20 cellular contexts compared by ENCODE assay signal in genomic region chrX:140697618-140698017, GRCh38. TPM values are rescaled to one million over a fixed set of nuclear protein-coding genes. Genes with fewer than 3 reads are reported as not detected.
DNase-seq lines count a peak whose midpoint lies in the region; ATAC-seq, FAIRE-seq and TF ChIP-seq lines count a peak whose summit lies in the region.
"Had no signal": no experiment of that assay in that cellular context is flagged by ENCODE, and none has a peak within 500 bp of the region (broad histone marks: within the 10 kb centered on the region; RNA-seq: fewer than 3 reads in every experiment).

No MANE protein-coding gene starts in this region.

- H3K27me3 Mint-ChIP-seq in natural killer cell treated with Interleukin-12 subunit alpha and Interleukin-12 subunit beta and Interleukin-15 and Interleukin-18, amount 100 ng/mL, for 72 hours: no peaks in the 10 kb centered on the region
- H3K27me3 Mint-ChIP-seq: activated naive CD8-positive, alpha-beta T cell treated with anti-CD3 and anti-CD28 coated beads for 36 hours had no signal

- no peak overlapping the region for H3K4ac ChIP-seq in mesendoderm (ENCODE audit: low read depth, low read length)

- peak; percentile 11 for FAIRE-seq in H54 (lab: Jason Lieb, UNC)
- FAIRE-seq: urothelium cell line had no signal

- H2AK5ac ChIP-seq in mesendoderm (ENCODE audit: low read length): no peak overlapping the region

- H3K4me3 Mint-ChIP-seq in natural killer cell treated with Interleukin-12 subunit alpha and Interleukin-12 subunit beta and Interleukin-15 and Interleukin-18, amount 100 ng/mL, for 72 hours: no peak overlapping the region
- H3K4me3 Mint-ChIP-seq: activated naive CD8-positive, alpha-beta T cell treated with anti-CD3 and anti-CD28 coated beads for 36 hours; activated T-cell treated with anti-CD3 and anti-CD28 coated beads, Interleukin-2, amount 50 U/mL, for 24 hours had no signal

- no peak overlapping the region for H3K27ac Mint-ChIP-seq in natural killer cell treated with Interleukin-12 subunit alpha and Interleukin-12 subunit beta and Interleukin-15 and Interleukin-18, amount 100 ng/mL, for 72 hours
- H3K27ac Mint-ChIP-seq: activated naive CD8-positive, alpha-beta T cell treated with anti-CD3 and anti-CD28 coated beads for 36 hours; activated T-cell treated with anti-CD3 and anti-CD28 coated beads, Interleukin-2, amount 50 U/mL, for 24 hours had no signal

- TF ChIP-seq POLR2A in H54 (IDR thresholded peaks at IDR 0.05; ENCODE audit: low read depth, low read length): no peak

- H3K79me2 ChIP-seq in mesendoderm (ENCODE audit: control insufficient read depth, insufficient read depth, low read length): no peaks in the 10 kb centered on the region

- H2BK15ac ChIP-seq in mesendoderm (replicated peaks; ENCODE audit: low read depth): no peak overlapping the region

- no peaks in the 10 kb centered on the region for H3K4me1 Mint-ChIP-seq in natural killer cell treated with Interleukin-12 subunit alpha and Interleukin-12 subunit beta and Interleukin-15 and Interleukin-18, amount 100 ng/mL, for 72 hours (ENCODE audit: low read depth in 2 of 2)
- H3K4me1 Mint-ChIP-seq: activated naive CD8-positive, alpha-beta T cell treated with anti-CD3 and anti-CD28 coated beads for 36 hours had no signal

- DNase-seq in AG09319 (ENCODE audit: extremely low read depth, low read depth) (no peak), H54 (ENCODE audit: insufficient read length, low spot score) (no peak), SK-MEL-5 (ENCODE audit: low read depth, low spot score) (peak; percentile 30), mesendoderm (peak; percentile 13)
- no peak for DNase-seq in natural killer cell treated with Interleukin-12 subunit alpha and Interleukin-12 subunit beta and Interleukin-15 and Interleukin-18, amount 100 ng/mL, for 72 hours (ENCODE audit: low spot score)
- DNase-seq in activated effector memory CD4-positive, alpha-beta T cell treated with Interleukin-2 at 50 U/mL for 16 hours: no peak
- DNase-seq: activated naive CD8-positive, alpha-beta T cell treated with anti-CD3 and anti-CD28 coated beads for 36 hours; activated T-cell treated with anti-CD3 and anti-CD28 coated beads, Interleukin-2, amount 50 U/mL, for 24 hours; AML-193; caudate nucleus; IMR-90; NCI-H1105; NCI-H2227 treated with DMSO at 0.1 percent for 48 hours; psoas muscle; stomach had no signal

- WGBS in mesendoderm (ENCODE audit: extremely low coverage, insufficient coverage, low lambda C conversion rate): no CpG with 5 or more reads among the region's 3 CpGs

- no peaks in the 10 kb centered on the region for H3K36me3 ChIP-seq in mesendoderm (ENCODE audit: control insufficient read depth, insufficient read depth, low read length)
- H3K36me3 ChIP-seq: HAP-1, stomach had no signal

- no peaks in the 10 kb centered on the region for H3K9me3 Mint-ChIP-seq in natural killer cell treated with Interleukin-12 subunit alpha and Interleukin-12 subunit beta and Interleukin-15 and Interleukin-18, amount 100 ng/mL, for 72 hours
- H3K9me3 Mint-ChIP-seq: activated naive CD8-positive, alpha-beta T cell treated with anti-CD3 and anti-CD28 coated beads for 36 hours; activated T-cell treated with anti-CD3 and anti-CD28 coated beads, Interleukin-2, amount 50 U/mL, for 24 hours had no signal

- H3K27me3 ChIP-seq in mesendoderm (ENCODE audit: insufficient read depth, low read length, poor library complexity): no peaks in the 10 kb centered on the region
- H3K27me3 ChIP-seq: stomach had no signal

- no peaks in the 10 kb centered on the region for H3K4me1 ChIP-seq in mesendoderm (ENCODE audit: control insufficient read depth, low read depth, low read length)
- H3K4me1 ChIP-seq: HAP-1, psoas muscle, stomach had no signal

- no peaks in the 10 kb centered on the region for H3K36me3 Mint-ChIP-seq in natural killer cell treated with Interleukin-12 subunit alpha and Interleukin-12 subunit beta and Interleukin-15 and Interleukin-18, amount 100 ng/mL, for 72 hours
- H3K36me3 Mint-ChIP-seq: activated naive CD8-positive, alpha-beta T cell treated with anti-CD3 and anti-CD28 coated beads for 36 hours had no signal

- H4K5ac ChIP-seq in mesendoderm (ENCODE audit: low read length): no peak overlapping the region

- TF ChIP-seq CTCF in AG09319 (IDR thresholded peaks at IDR 0.05; ENCODE audit: low read depth, low read length): peak; percentile 3

- no peak overlapping the region for H3K18ac ChIP-seq in mesendoderm (ENCODE audit: low read length)

- no peak overlapping the region for H2BK120ac ChIP-seq in mesendoderm (ENCODE audit: low read depth, low read length)

- no peaks in the 10 kb centered on the region for H3K79me1 ChIP-seq in mesendoderm (ENCODE audit: low read length)

- in situ Hi-C loops in SK-MEL-5 (cut with HindIII; ENCODE audit: low pct_unique_long_range_greater_than_20kb, low sequenced_read_pairs): no loop called here

- no peak overlapping the region for H3K27ac ChIP-seq in mesendoderm (ENCODE audit: low read depth, low read length)
- H3K27ac ChIP-seq: psoas muscle, SK-N-MC, stomach had no signal

- H3K4me2 ChIP-seq in mesendoderm (ENCODE audit: low read length): no peak overlapping the region

- no peak overlapping the region for H3K56ac ChIP-seq in mesendoderm (ENCODE audit: low read length)

- no peak for ATAC-seq in natural killer cell treated with Interleukin-12 subunit alpha and Interleukin-12 subunit beta and Interleukin-15 and Interleukin-18, amount 100 ng/mL, for 72 hours
- ATAC-seq in GM19452 (IDR thresholded peaks at IDR 0.05; ENCODE audit: unreplicated experiment) (no peak), GM19397 (IDR thresholded peaks at IDR 0.05; ENCODE audit: unreplicated experiment) (no peak)
- ATAC-seq: psoas muscle had no signal

- no peak overlapping the region for H3K23ac ChIP-seq in mesendoderm (ENCODE audit: low read length)

- no peak overlapping the region for H4K8ac ChIP-seq in mesendoderm (ENCODE audit: low read depth, low read length)

- no peak overlapping the region for H3K4me3 ChIP-seq in mesendoderm (ENCODE audit: low read length)
- H3K4me3 ChIP-seq: HAP-1, psoas muscle, SK-N-MC, stomach had no signal

- H3K9ac ChIP-seq in mesendoderm (ENCODE audit: low read length): no peak overlapping the region

- no peak overlapping the region for H2BK5ac ChIP-seq in mesendoderm (ENCODE audit: low read length)

RNA-seq across cellular contexts. Expression of gene LINC00632, which starts 11.9 kb away (rescaled TPM):
- total RNA-seq in SK-MEL-5 (2014; rRNA removed; shearing (Covaris generic)): 3.1 and 3.9 TPM in 2 replicates
- polyA plus RNA-seq in SK-MEL-5 (2015; cell fraction: cytosol; rRNA removed): 3.5 and 7.1 TPM in 2 replicates
- polyA plus RNA-seq in SK-MEL-5 (2015; cell fraction: nucleus; rRNA removed): 7.8 and 12.9 TPM in 2 replicates
- polyA plus RNA-seq in mesendoderm (2013, experiment 1 of 2): 12.4 TPM
- polyA plus RNA-seq in mesendoderm (2013, experiment 2 of 2): 12.3 TPM
- 1 to 10 TPM in 1 of 2 donors, not detected in 1; 1.0 TPM for total RNA-seq in natural killer cell treated with Interleukin-12 subunit alpha and Interleukin-12 subunit beta and Interleukin-15 and Interleukin-18, amount 100 ng/mL, for 72 hours

Comparison
In these comparisons a context has a peak if more than half of its experiments do, and no peak if none do; other contexts are left out.
1. DNase-seq: peak in SK-MEL-5 (single experiment) and mesendoderm (single experiment); none in AG09319 (single experiment), H54 (single experiment), natural killer cell treated with Interleukin-12 subunit alpha and Interleukin-12 subunit beta and Interleukin-15 and Interleukin-18, amount 100 ng/mL, for 72 hours (single experiment) and activated effector memory CD4-positive, alpha-beta T cell treated with Interleukin-2 at 50 U/mL for 16 hours (single experiment).